Comparison of ENCODE assay signal across 1 cellular context in genomic region chr12:26833692-26834168, GRCh38.
TF ChIP-seq lines count a peak whose summit lies in the region.

No MANE protein-coding gene starts in this region.

TF ChIP-seq in SK-N-SH, 30 proteins besides CTCF, POLR2A, EP300 and RAD21 (continued from another document):
- TF ChIP-seq REST (IDR thresholded peaks at IDR 0.05; ENCODE audit: low read depth, low read length): no peak
